Comparison of ENCODE assay signal across 29 cellular contexts in genomic region chr3:194054941-194055340, GRCh38.
DNase-seq lines count a peak whose midpoint lies in the region; ATAC-seq, FAIRE-seq and TF ChIP-seq lines count a peak whose summit lies in the region.
"Had no signal": no experiment of that assay in that cellular context is flagged by ENCODE, and none has a peak within 500 bp of the region (broad histone marks: within the 10 kb centered on the region; RNA-seq: fewer than 3 reads in every experiment).

No MANE protein-coding gene starts in this region.

- no peak overlapping the region for H3K14ac ChIP-seq in neuronal stem cell (ENCODE audit: low read length)

- H4K20me1 ChIP-seq in GM23338 (replicated peaks; ENCODE audit: insufficient read depth) (no peaks in the 10 kb centered on the region), K562 (replicated peaks; ENCODE audit: control insufficient read depth, insufficient read depth, low read length) (no peaks in the 10 kb centered on the region)

- no peak overlapping the region for H4K8ac ChIP-seq in neuronal stem cell (ENCODE audit: low read depth, low read length)

- FAIRE-seq in K562 (lab: Jason Lieb, UNC): no peak
- FAIRE-seq in pancreas (lab: Jason Lieb, UNC): no peak
- FAIRE-seq: GM12892 had no signal

- peaks cover 17% of the 10 kb centered on the region for H3K9me3 ChIP-seq in HUES64 (ENCODE audit: insufficient read depth, low read depth, low read length)
- peaks cover 13% of the 10 kb centered on the region; the same call in 1 of the 2 replicates for H3K9me3 ChIP-seq in K562 (replicated peaks; ENCODE audit: control insufficient read depth, insufficient read depth, low read depth, low read length)
- H3K9me3 ChIP-seq in neuronal stem cell (replicated peaks in 1 of 2; ENCODE audit: control insufficient read depth in 2 of 2, insufficient read depth in 1 of 2, low read depth in 1 of 2, low read length in 2 of 2): peaks cover 15 to 20% of the 10 kb centered on the region in 2 donors
- H3K9me3 ChIP-seq in pancreas: no peaks in the 10 kb centered on the region
- H3K9me3 ChIP-seq: BE2C, SK-N-SH had no signal

- H3K4me2 ChIP-seq in GM23338 (peak overlapping the region; percentile 69), K562 (ENCODE audit: insufficient read depth, low read length) (no peak overlapping the region), neuronal stem cell (ENCODE audit: insufficient read depth, low read length, poor library complexity, severe bottlenecking) (no peak overlapping the region)
- H3K4me2 ChIP-seq: SK-N-SH had no signal

- no peak overlapping the region for H3K27ac Mint-ChIP-seq in GM23338
- H3K27ac Mint-ChIP-seq: CD14-positive monocyte; H9; HFFc6; IgD-negative memory B cell; T-helper 1 cell treated with Interleukin-12 subunit alpha and Interleukin-12 subunit beta and Interleukin-4 antibody, amounts not matched to agents 30 μg/mL and 1 μg/mL, for 36 hours had no signal

- POLR2A ChIA-PET in K562 (lab: Yijun Ruan, JAX): interaction anchor here (0.7 to 1.6 kb wide), 5 partner anchors 8 to 200 kb away, joined by 3 to 5 read pairs (median 4); no protein-coding TSS in a partner anchor

- no peaks in the 10 kb centered on the region for H3K9me1 ChIP-seq in K562 (ENCODE audit: control insufficient read depth, insufficient read depth, low read length)

- no peak for TF ChIP-seq RAD21 in K562 (CRISPR knock-in tag; conservative IDR thresholded peaks at IDR 0.05 in 1 of 2, IDR thresholded peaks at IDR 0.05 in 1 of 2)

- H3K36me3 ChIP-seq in GM23338 (ENCODE audit: insufficient read depth): no peaks in the 10 kb centered on the region
- no peaks in the 10 kb centered on the region for H3K36me3 ChIP-seq in HUES64 (ENCODE audit: insufficient read depth, low read length)
- no peaks in the 10 kb centered on the region for H3K36me3 ChIP-seq in K562 (ENCODE audit: control insufficient read depth, insufficient read depth, low read length)
- no peaks in the 10 kb centered on the region for H3K36me3 ChIP-seq in neuronal stem cell (replicated peaks in 1 of 2; ENCODE audit: control insufficient read depth in 2 of 2, insufficient read depth in 2 of 2, low read length in 2 of 2)
- H3K36me3 ChIP-seq in pancreas: no peaks in the 10 kb centered on the region
- H3K36me3 ChIP-seq: BE2C had no signal

- H2AK5ac ChIP-seq in neuronal stem cell (ENCODE audit: low read depth, low read length): peak overlapping the region; percentile 4

- intact Hi-C loops in K562 (cut with micrococcal nuclease): no loop called here
- intact Hi-C loops in pancreas (cut with DNase I): no loop called here

- H3K9ac ChIP-seq in HUES64 (ENCODE audit: low read depth, low read length) (no peak overlapping the region), K562 (ENCODE audit: insufficient read depth in 1 of 2, low read depth in 2 of 2, low read length in 2 of 2) (no peak overlapping the region; a peak in 1 of 4 replicates), neuronal stem cell (ENCODE audit: low read depth, low read length, poor library complexity) (no peak overlapping the region)
- H3K9ac ChIP-seq: SK-N-SH had no signal

- H3K36me3 Mint-ChIP-seq in GM23338 (ENCODE audit: low read depth): peaks cover 22% of the 10 kb centered on the region
- H3K36me3 Mint-ChIP-seq: IgD-negative memory B cell had no signal

- H3K4me3 ChIP-seq in GM23338 (no peak overlapping the region), HUES64 (ENCODE audit: low read length) (no peak overlapping the region), K562 (no peak overlapping the region), neuronal stem cell (ENCODE audit: low read length in 2 of 2) (no peak overlapping the region), pancreas (no peak overlapping the region)

- peaks cover 46% of the 10 kb centered on the region for H3K4me1 ChIP-seq in GM23338 (ENCODE audit: insufficient read depth)
- peaks cover 43% of the 10 kb centered on the region for H3K4me1 ChIP-seq in HUES64 (ENCODE audit: insufficient read depth, low read length)
- H3K4me1 ChIP-seq in K562 (replicated peaks in 1 of 2; ENCODE audit: control insufficient read depth in 2 of 2, insufficient read depth in 2 of 2, low read length in 2 of 2): peaks cover 10 to 17% of the 10 kb centered on the region in 2 experiments
- H3K4me1 ChIP-seq in neuronal stem cell (ENCODE audit: control insufficient read depth in 2 of 2, insufficient read depth in 1 of 2, low read depth in 1 of 2, low read length in 2 of 2): peaks cover 11 to 12% of the 10 kb centered on the region in 2 donors
- peaks cover 5 to 16% (median 12%) of the 10 kb centered on the region in 3 donors for H3K4me1 ChIP-seq in pancreas

- no peak overlapping the region for H3K4me3 Mint-ChIP-seq in GM23338
- H3K4me3 Mint-ChIP-seq: CD8-positive, alpha-beta memory T cell; H9; HFFc6; T-helper 1 cell treated with Interleukin-12 subunit alpha and Interleukin-12 subunit beta and Interleukin-4 antibody, amounts not matched to agents 30 μg/mL and 1 μg/mL, for 36 hours had no signal

- H3K79me1 ChIP-seq in neuronal stem cell (ENCODE audit: low read depth, low read length): no peaks in the 10 kb centered on the region

- peaks cover 16% of the 10 kb centered on the region for H3K27me3 Mint-ChIP-seq in GM23338 (ENCODE audit: insufficient read depth, low read depth, poor library complexity)

- H3K9me2 ChIP-seq in GM23338 (ENCODE audit: insufficient read depth): no peaks in the 10 kb centered on the region
- H3K9me2 ChIP-seq: SK-N-SH had no signal

- no peak overlapping the region for H3K23ac ChIP-seq in neuronal stem cell (ENCODE audit: low read depth, low read length, poor library complexity)

- H2BK12ac ChIP-seq in neuronal stem cell (ENCODE audit: low read length): no peak overlapping the region

- H2BK120ac ChIP-seq in neuronal stem cell (ENCODE audit: low read depth, low read length): peak overlapping the region; percentile 11

- H3F3A ChIP-seq in GM23338 (replicated peaks; ENCODE audit: low read depth): peaks cover 11% of the 10 kb centered on the region

- TF ChIP-seq POLR2A in K562 (conservative IDR thresholded peaks at IDR 0.05): no peak

- DNase-seq in GM23338 (ENCODE audit: low spot score) (no peak), K562 (ENCODE audit: extremely low read depth in 1 of 4, low spot score in 3 of 4) (no peak), neuronal stem cell (ENCODE audit: low spot score) (no peak), A172 (ENCODE audit: low spot score) (no peak), pancreas (no peak)
- DNase-seq: ACHN; BE2C; Calu3; CD8-positive, alpha-beta memory T cell; DMS79 treated with DMSO at 0.1 percent for 48 hours; GF-D8; HFFc6; NCI-H1048; NCI-H1417 treated with DMSO at 0.1 percent for 48 hours; NCI-H187; NCI-H2081 treated with DMSO at 0.1 percent for 48 hours; NCI-H2171; NCI-H345; NCI-H510A treated with DMSO at 0.1 percent for 48 hours; NCI-H748 treated with DMSO at 0.1 percent for 48 hours; SK-N-SH; SW 1271 had no signal

- peak overlapping the region; percentile 76 for H3K18ac ChIP-seq in neuronal stem cell (ENCODE audit: low read length)

- H3K4ac ChIP-seq in neuronal stem cell (ENCODE audit: low read length): no peak overlapping the region

- WGBS in HUES64: 60% methylated on average over 2 of the region's 2 CpGs
- WGBS in K562 (ENCODE audit: insufficient coverage, low coverage, missing lambda C conversion rate): 60% methylated on average over 2 of the region's 2 CpGs
- no CpG with 5 or more reads among the region's 2 CpGs for WGBS in neuronal stem cell (ENCODE audit: extremely low coverage in 2 of 2, insufficient read length in 2 of 2, insufficient replicate concordance in 1 of 2), 2 donors
- 83 to 93% methylated on average over 2 of the region's 2 CpGs for WGBS in pancreas, 2 donors

- H2AFZ ChIP-seq in GM23338: peak overlapping the region; percentile 29; the same call in 1 of the 2 replicates
- H2AFZ ChIP-seq in K562 (ENCODE audit: low read depth, low read length): 0 out of 2 replicates have a peak overlapping the region, but pooled peaks have one; percentile 0
- H2AFZ ChIP-seq in neuronal stem cell (ENCODE audit: low read length): no peak overlapping the region

- no peak overlapping the region for H2BK5ac ChIP-seq in neuronal stem cell (ENCODE audit: low read length)

- H3K27me3 ChIP-seq in GM23338 (ENCODE audit: insufficient read depth) (peaks cover 58% of the 10 kb centered on the region), HUES64 (ENCODE audit: insufficient read depth, low read length) (peaks cover 22% of the 10 kb centered on the region), K562 (ENCODE audit: control insufficient read depth in 2 of 2, insufficient read depth in 2 of 2, low read length in 2 of 2) (no peaks in the 10 kb centered on the region), neuronal stem cell (ENCODE audit: control insufficient read depth in 3 of 3, insufficient read depth in 3 of 3, low read depth in 1 of 3, low read length in 3 of 3) (no peaks in the 10 kb centered on the region), pancreas (no peaks in the 10 kb centered on the region)
- H3K27me3 ChIP-seq: BE2C had no signal

- peaks cover 27% of the 10 kb centered on the region for H3K9me3 Mint-ChIP-seq in GM23338

- no peak for TF ChIP-seq EP300 in K562 (IDR thresholded peaks at IDR 0.05; ENCODE audit: low read length)

- BruUV-seq in K562 (replicated peaks; lab: Mats Ljungman, UMichigan): no TSS peak

- H3K27ac ChIP-seq in GM23338 (ENCODE audit: low read depth) (no peak overlapping the region), HUES64 (ENCODE audit: low read depth, low read length) (peak overlapping the region; percentile 23; the same call in 1 of the 2 replicates), K562 (ENCODE audit: extremely low read depth, low read depth, low read length) (no peak overlapping the region), neuronal stem cell (replicated peaks; ENCODE audit: low read length) (no peak overlapping the region), pancreas (no peak overlapping the region)

- TF ChIP-seq CTCF in GM23338 (conservative IDR thresholded peaks at IDR 0.05; ENCODE audit: low read depth in 2 of 2) (no peak), K562 (IDR thresholded peaks at IDR 0.05 in 2 of 3, conservative IDR thresholded peaks at IDR 0.05 in 1 of 3; ENCODE audit: insufficient read depth in 2 of 3, low read depth in 1 of 3, low read length in 3 of 3) (no peak), pancreas (IDR thresholded peaks at IDR 0.05) (no peak)

- no peaks in the 10 kb centered on the region for H3K79me2 ChIP-seq in GM23338 (replicated peaks; ENCODE audit: insufficient read depth)
- no peaks in the 10 kb centered on the region for H3K79me2 ChIP-seq in K562 (ENCODE audit: control insufficient read depth, insufficient read depth, low read length)

- in situ Hi-C loops in K562 (cut with MboI): no loop called here

- H3K4me1 Mint-ChIP-seq in GM23338: peaks cover 39% of the 10 kb centered on the region

- CTCF ChIA-PET in K562 (lab: Yijun Ruan, JAX; ENCODE audit: low intra/inter-chr PET ratio): no interaction called here

- ATAC-seq in GM23338 (peak; percentile 20), K562 (no peak), HG03565 (IDR thresholded peaks at IDR 0.05; ENCODE audit: unreplicated experiment) (no peak), pancreas (no peak)

- peak overlapping the region; percentile 41 for H2BK15ac ChIP-seq in neuronal stem cell (ENCODE audit: low read length)

- H4K91ac ChIP-seq in neuronal stem cell (ENCODE audit: low read depth, low read length, poor library complexity): no peak overlapping the region

TF ChIP-seq in K562, 482 proteins besides CTCF, POLR2A, EP300 and RAD21 (continues in another document):
- TF ChIP-seq PRMT5 (CRISPR knock-in tag; IDR thresholded peaks at IDR 0.05) (no peak), ARHGAP35 (IDR thresholded peaks at IDR 0.05; ENCODE audit: partially characterized antibody) (no peak), NR3C1 (CRISPR knock-in tag; IDR thresholded peaks at IDR 0.05) (no peak)
